Comparison of ENCODE assay signal across 12 cellular contexts in genomic region chr14:59240356-59240755, GRCh38. TPM values are rescaled to one million over a fixed set of nuclear protein-coding genes. Genes with fewer than 3 reads are reported as not detected.
DNase-seq lines count a peak whose midpoint lies in the region; ATAC-seq and TF ChIP-seq lines count a peak whose summit lies in the region.
"Had no signal": no experiment of that assay in that cellular context is flagged by ENCODE, and none has a peak within 500 bp of the region (broad histone marks: within the 10 kb centered on the region; RNA-seq: fewer than 3 reads in every experiment).

No MANE protein-coding gene starts in this region.

- BruUV-seq in Caco-2 (replicated peaks; lab: Mats Ljungman, UMichigan) = no TSS peak

- POLR2A ChIA-PET in Caco-2 (lab: Charles Lee) = no interaction called here

- peaks cover 5% of the 10 kb centered on the region for H3K36me3 Mint-ChIP-seq in Caco-2 (ENCODE audit: insufficient read depth, unreplicated experiment)

- 0 out of 22 replicates have a peak, but pooled peaks cover 0 to 8% (median 0%) of the 10 kb centered on the region in 11 experiments for H3K36me3 ChIP-seq in BLaER1 treated with 17β-estradiol and CSF1 and Interleukin-3, amounts not matched to agents 10 nM and 100 nM
- H3K36me3 ChIP-seq in Caco-2 (ENCODE audit: control insufficient read depth, insufficient read depth, low read length) = no peaks in the 10 kb centered on the region; the same call in 1 of the 2 replicates
- H3K36me3 ChIP-seq: esophagus muscularis mucosa, uterus, WERI-Rb-1 had no signal

- H3K4me1 Mint-ChIP-seq in Caco-2 (ENCODE audit: low read depth, unreplicated experiment) = peaks cover 15% of the 10 kb centered on the region

- H3K9me3 ChIP-seq in BLaER1 treated with 17β-estradiol and CSF1 and Interleukin-3, amounts not matched to agents 10 nM and 100 nM (replicated peaks in 1 of 11) = peaks cover 0 to 15% (median 0%) of the 10 kb centered on the region in 11 experiments; a peak in 4 of 22 replicates
- H3K9me3 ChIP-seq in Caco-2 = no peaks in the 10 kb centered on the region
- H3K9me3 ChIP-seq: esophagus muscularis mucosa, uterus had no signal

- H3K4me2 ChIP-seq in BLaER1 treated with 17β-estradiol and CSF1 and Interleukin-3, amounts not matched to agents 10 nM and 100 nM = peak overlapping the region; percentile 22 to 70 (median 43)

- H3K4me3 Mint-ChIP-seq in Caco-2 (ENCODE audit: unreplicated experiment) = no peak overlapping the region

- no peak for DNase-seq in mesenteric fat pad (ENCODE audit: low spot score)
- no peak for DNase-seq in Caco-2
- DNase-seq in EL = no peak
- DNase-seq in germinal center (ENCODE audit: low spot score) = no peak
- DNase-seq: NCI-H2171 treated with DMSO at 0.1 percent for 48 hours, uterus, WERI-Rb-1 had no signal

- peaks cover 0 to 5% (median 0%) of the 10 kb centered on the region in 11 experiments; a peak in 2 of 22 replicates for H4K20me1 ChIP-seq in BLaER1 treated with 17β-estradiol and CSF1 and Interleukin-3, amounts not matched to agents 10 nM and 100 nM

- H3K4me1 ChIP-seq in BLaER1 treated with 17β-estradiol and CSF1 and Interleukin-3, amounts not matched to agents 10 nM and 100 nM = peaks cover 16 to 21% (median 18%) of the 10 kb centered on the region in 10 experiments
- peaks cover 10% of the 10 kb centered on the region; the same call in 1 of the 2 replicates for H3K4me1 ChIP-seq in Caco-2
- H3K4me1 ChIP-seq: uterus had no signal

- intact Hi-C loops in Caco-2 (cut with micrococcal nuclease; ENCODE audit: unreplicated experiment) = no loop called here

- no peak overlapping the region for H3K4me3 ChIP-seq in BLaER1 treated with 17β-estradiol and CSF1 and Interleukin-3, amounts not matched to agents 10 nM and 100 nM
- no peak overlapping the region for H3K4me3 ChIP-seq in Caco-2 (ENCODE audit: low read depth, low read length)
- H3K4me3 ChIP-seq: esophagus muscularis mucosa, uterus had no signal

- H3K27me3 Mint-ChIP-seq in Caco-2 (ENCODE audit: insufficient read depth, unreplicated experiment) = no peaks in the 10 kb centered on the region

- no peaks in the 10 kb centered on the region for H3K9me3 Mint-ChIP-seq in Caco-2 (ENCODE audit: unreplicated experiment)

- H3K27ac Mint-ChIP-seq in Caco-2 (ENCODE audit: unreplicated experiment) = no peak overlapping the region

- H3K27ac ChIP-seq in BLaER1 treated with 17β-estradiol and CSF1 and Interleukin-3, amounts not matched to agents 10 nM and 100 nM = no peak overlapping the region
- H3K27ac ChIP-seq: uterus, WERI-Rb-1 had no signal

- TF ChIP-seq CTCF in Caco-2 (IDR thresholded peaks at IDR 0.05; ENCODE audit: insufficient read depth in 1 of 2, low read depth in 1 of 2, low read length in 1 of 2, severe bottlenecking in 1 of 2, unreplicated experiment in 1 of 2) = no peak

- CTCF ChIA-PET in Caco-2 (lab: Charles Lee) = no interaction called here

- no peaks in the 10 kb centered on the region for H3K27me3 ChIP-seq in BLaER1 treated with 17β-estradiol and CSF1 and Interleukin-3, amounts not matched to agents 10 nM and 100 nM
- H3K27me3 ChIP-seq in Caco-2 (replicated peaks; ENCODE audit: control insufficient read depth, insufficient read depth, low read length) = no peaks in the 10 kb centered on the region
- H3K27me3 ChIP-seq: esophagus muscularis mucosa, uterus had no signal

- ATAC-seq in GM19035 (IDR thresholded peaks at IDR 0.05; ENCODE audit: unreplicated experiment) (peak; percentile 77), HG02588 (IDR thresholded peaks at IDR 0.05; ENCODE audit: unreplicated experiment) (peak; percentile 91), HG03354 (IDR thresholded peaks at IDR 0.05; ENCODE audit: poor library complexity, severe bottlenecking, unreplicated experiment) (peak; percentile 95)

- no peak overlapping the region for H3K9ac ChIP-seq in BLaER1 treated with 17β-estradiol and CSF1 and Interleukin-3, amounts not matched to agents 10 nM and 100 nM

RNA-seq across cellular contexts. Expression of gene DAAM1, which starts 51.9 kb away (rescaled TPM):
- total RNA-seq in mesenteric fat pad = 52.5 TPM
- total RNA-seq in Caco-2 (2022) = 35.3 and 37.3 TPM in 2 replicates
